ENCODE assay signal across 17 cellular contexts in the genomic region with DNA sequence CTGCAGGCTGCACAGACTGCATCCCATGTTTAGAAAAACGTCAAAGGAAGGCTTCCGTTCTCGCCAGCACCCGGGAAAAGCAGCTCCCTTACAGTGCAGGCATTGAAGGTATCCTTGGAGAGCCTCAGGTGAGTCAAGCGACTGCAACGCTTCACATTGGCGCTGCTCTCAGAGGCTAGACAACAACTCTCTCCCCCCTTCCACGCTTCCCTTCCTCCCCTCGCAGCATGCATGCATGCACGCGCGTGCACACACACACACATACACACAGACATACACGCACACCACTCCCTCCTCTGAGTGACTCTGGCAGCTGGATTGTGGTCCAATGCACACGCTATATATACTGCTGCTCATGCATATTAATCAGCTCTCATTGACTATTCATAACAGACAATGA.
A peak's percentile ranks its signal among the peaks of the same experiment; 100 is the strongest.
DNase-seq lines count a peak whose midpoint lies in the region; ATAC-seq and TF ChIP-seq lines count a peak whose summit lies in the region.
"Had no signal": no experiment of that assay in that cellular context is flagged by ENCODE, and none has a peak within 500 bp of the region (broad histone marks: within the 10 kb centered on the region; RNA-seq: fewer than 3 reads in every experiment).

No MANE protein-coding gene starts in this region.

- no peaks in the 10 kb centered on the region for H3K36me3 Mint-ChIP-seq in endothelial cell (ENCODE audit: low read depth, unreplicated experiment)

- peaks cover 4% of the 10 kb centered on the region for H3K4me1 Mint-ChIP-seq in endothelial cell (ENCODE audit: unreplicated experiment)
- H3K4me1 Mint-ChIP-seq: activated CD4-positive, alpha-beta T cell treated with anti-CD3 and anti-CD28 coated beads, Interleukin-2, amount 10 ng/mL, durations not matched to agents 24 days and 14 days had no signal

- H3K4me3 ChIP-seq in SJCRH30 (peak overlapping the region; percentile 53), stomach smooth muscle (ENCODE audit: low read length in 2 of 2) (peak overlapping the region; percentile 10 to 67)
- H3K4me3 ChIP-seq: lung, transverse colon had no signal

- H3K36me3 ChIP-seq in SJCRH30, result no peaks in the 10 kb centered on the region
- H3K36me3 ChIP-seq in stomach smooth muscle (ENCODE audit: control insufficient read depth in 2 of 2, insufficient read depth in 2 of 2, low read length in 2 of 2), result no peaks in the 10 kb centered on the region
- H3K36me3 ChIP-seq: transverse colon had no signal

- TF ChIP-seq CTCF in foreskin keratinocyte (conservative IDR thresholded peaks at IDR 0.05) (no peak), endothelial cell (IDR thresholded peaks at IDR 0.05; ENCODE audit: unreplicated experiment) (no peak)

- no peak overlapping the region for H3K4me3 Mint-ChIP-seq in endothelial cell (ENCODE audit: unreplicated experiment)
- H3K4me3 Mint-ChIP-seq: activated CD4-positive, alpha-beta T cell treated with anti-CD3 and anti-CD28 coated beads, Interleukin-2, amount 10 ng/mL, durations not matched to agents 24 days and 14 days had no signal

- H3K27me3 ChIP-seq in SJCRH30 (no peaks in the 10 kb centered on the region), foreskin keratinocyte (peaks cover 2% of the 10 kb centered on the region), stomach smooth muscle (ENCODE audit: control insufficient read depth in 1 of 2, insufficient read depth in 2 of 2, low read length in 2 of 2) (no peaks in the 10 kb centered on the region)
- H3K27me3 ChIP-seq: transverse colon had no signal

- no peak overlapping the region for H3K9ac ChIP-seq in stomach smooth muscle (ENCODE audit: low read length in 2 of 2)

- H3K4me1 ChIP-seq in SJCRH30 (peaks cover 33% of the 10 kb centered on the region), foreskin keratinocyte (no peaks in the 10 kb centered on the region), stomach smooth muscle (ENCODE audit: control insufficient read depth, insufficient read depth, low read length) (peaks cover 78% of the 10 kb centered on the region)

- ATAC-seq in foreskin keratinocyte (peak; percentile 69), HG02623 (IDR thresholded peaks at IDR 0.05; ENCODE audit: unreplicated experiment) (no peak), GM21737 (IDR thresholded peaks at IDR 0.05; ENCODE audit: unreplicated experiment) (no peak)

- no peaks in the 10 kb centered on the region for H3K9me3 Mint-ChIP-seq in endothelial cell (ENCODE audit: unreplicated experiment)
- H3K9me3 Mint-ChIP-seq: activated CD4-positive, alpha-beta T cell treated with anti-CD3 and anti-CD28 coated beads, Interleukin-2, amount 10 ng/mL, durations not matched to agents 24 days and 14 days had no signal

- no peak overlapping the region for H3K27ac Mint-ChIP-seq in endothelial cell (ENCODE audit: unreplicated experiment)
- H3K27ac Mint-ChIP-seq: activated CD4-positive, alpha-beta T cell treated with anti-CD3 and anti-CD28 coated beads, Interleukin-2, amount 10 ng/mL, durations not matched to agents 24 days and 14 days had no signal

- H3K27me3 Mint-ChIP-seq in endothelial cell (ENCODE audit: unreplicated experiment), result no peaks in the 10 kb centered on the region

- DNase-seq in DMS 273 (lab: John Stamatoyannopoulos, UW; ENCODE audit: unreplicated experiment) (peak; percentile 4), DMS 273 treated with DMSO at 0.1 percent for 48 hours (lab: John Stamatoyannopoulos, UW) (no peak), SJCRH30 (peak; percentile 84 to 89), foreskin keratinocyte (peak; percentile 9 to 17), endothelial cell (ENCODE audit: low spot score) (no peak)
- DNase-seq: activated CD4-positive, alpha-beta T cell treated with anti-CD3 and anti-CD28 coated beads, Interleukin-2, amount 10 ng/mL, durations not matched to agents 24 days and 14 days; central memory CD4-positive, alpha-beta T cell; KG1; NCI-H1930; stimulated activated CD4-positive, alpha-beta T cell treated with anti-CD3 and anti-CD28 coated beads, Interleukin-1b, Interleukin-23, amount 100 ng/mL, for 48 hours; stimulated activated naive CD4-positive, alpha-beta T cell treated with Interleukin-2 at 50 U/mL for 16 hours; transverse colon had no signal

- H3K27ac ChIP-seq in SJCRH30 (peak overlapping the region; percentile 49), foreskin keratinocyte (no peak overlapping the region), stomach smooth muscle (ENCODE audit: low read length) (no peak overlapping the region)
- H3K27ac ChIP-seq: 22Rv1 had no signal

- no peaks in the 10 kb centered on the region for H3K9me3 ChIP-seq in SJCRH30 (replicated peaks)
- no peaks in the 10 kb centered on the region for H3K9me3 ChIP-seq in stomach smooth muscle (ENCODE audit: control insufficient read depth in 2 of 2, low read length in 2 of 2)
- H3K9me3 ChIP-seq: transverse colon had no signal

Comparison
In these comparisons a context has a peak if more than half of its experiments do, and no peak if none do; other contexts are left out.
1. DNase-seq: peak in DMS 273 (single experiment), SJCRH30 (2 of 2) and foreskin keratinocyte (2 of 2); none in DMS 273 treated with DMSO at 0.1 percent for 48 hours (single experiment) and endothelial cell (single experiment).